In genomic region chr18:11872479-11873136, GRCh38 we compare ENCODE assay signal across 7 cellular contexts. TPM values are rescaled to one million over a fixed set of nuclear protein-coding genes. Genes with fewer than 3 reads are reported as not detected.
DNase-seq lines count a peak whose midpoint lies in the region; ATAC-seq and TF ChIP-seq lines count a peak whose summit lies in the region.

No MANE protein-coding gene starts in this region.

- ATAC-seq in left colon, result peak; percentile 97
- ATAC-seq in HG03095 (IDR thresholded peaks at IDR 0.05; ENCODE audit: unreplicated experiment), result no peak
- no peak for ATAC-seq in HG03159 (IDR thresholded peaks at IDR 0.05; ENCODE audit: unreplicated experiment)

- H3K4me3 ChIP-seq in WERI-Rb-1 (ENCODE audit: low read depth, low read length), result no peak overlapping the region

- DNase-seq in ELR (ENCODE audit: low read depth), result peak; percentile 60
- DNase-seq in KBM-7, result peak; percentile 32
- no peak for DNase-seq in WERI-Rb-1
- DNase-seq in left colon, result no peak
- no peak for DNase-seq in retina

- no peak overlapping the region for H3K27ac ChIP-seq in WERI-Rb-1

- TF ChIP-seq CTCF in WERI-Rb-1 (IDR thresholded peaks at IDR 0.05; ENCODE audit: low read depth, low read length), result peak; percentile 35; the same call in 1 of the 2 replicates

- H3K36me3 ChIP-seq in WERI-Rb-1, result no peaks in the 10 kb centered on the region

- in situ Hi-C loops in KBM-7 (cut with MboI; ENCODE audit: low pct_unique_long_range_greater_than_20kb, low sequenced_read_pairs), result no loop called here

- H3K27me3 ChIP-seq in WERI-Rb-1 (ENCODE audit: insufficient read depth, low read depth, severe bottlenecking), result no peaks in the 10 kb centered on the region

- peaks cover 7% of the 10 kb centered on the region for H3K9me3 ChIP-seq in WERI-Rb-1 (ENCODE audit: severe bottlenecking)

- intact Hi-C loops in left colon (cut with DNase I, micrococcal nuclease), result no loop called here

RNA-seq across cellular contexts. Expression of gene CHMP1B, which starts 21.4 kb away (rescaled TPM):
- 10 to 100 TPM; 54.5 to 95.0 TPM for total RNA-seq in left colon

RNA-seq across cellular contexts. Expression of gene MPPE1, which starts 35.5 kb away (rescaled TPM):
- 10 to 100 TPM; 57.9 to 61.0 TPM for total RNA-seq in left colon

Comparison
In these comparisons a context has a peak if more than half of its experiments do, and no peak if none do; other contexts are left out.
1. DNase-seq: peak in ELR (single experiment) and KBM-7 (single experiment); none in WERI-Rb-1 (single experiment), left colon (0 of 2) and retina (single experiment).